11 cellular contexts compared by ENCODE assay signal in genomic region chr11:57432714-57433163, GRCh38. TPM values are rescaled to one million over a fixed set of nuclear protein-coding genes. Genes with fewer than 3 reads are reported as not detected.
DNase-seq lines count a peak whose midpoint lies in the region; ATAC-seq and TF ChIP-seq lines count a peak whose summit lies in the region.
"Had no signal": no experiment of that assay in that cellular context is flagged by ENCODE, and none has a peak within 500 bp of the region (broad histone marks: within the 10 kb centered on the region; RNA-seq: fewer than 3 reads in every experiment).

No MANE protein-coding gene starts in this region.

- peaks cover 16% of the 10 kb centered on the region for H3K4me1 ChIP-seq in OCI-LY3 (ENCODE audit: low read length)
- H3K4me1 ChIP-seq in stomach = peaks cover 10 to 44% (median 24%) of the 10 kb centered on the region in 4 donors

- H3K36me3 ChIP-seq in OCI-LY3 (replicated peaks; ENCODE audit: low read depth, low read length) (no peaks in the 10 kb centered on the region), stomach (no peaks in the 10 kb centered on the region)

- H3K4me3 ChIP-seq in OCI-LY3 (ENCODE audit: low read length) (no peak overlapping the region), stomach (no peak overlapping the region)

- no peak overlapping the region for H3K4me2 ChIP-seq in OCI-LY3 (ENCODE audit: low read length)

- H2AFZ ChIP-seq in OCI-LY3 (ENCODE audit: low read depth, low read length) = 0 out of 2 replicates have a peak overlapping the region, but pooled peaks have one; percentile 32

- WGBS in stomach, 5 donors = 68 to 89% (median 81%) methylated on average over 6 to 7 of the region's 7 CpGs

- H3K27ac ChIP-seq in OCI-LY3 (ENCODE audit: low read length) = no peak overlapping the region
- peak overlapping the region in 4 of 5 donors; percentile 4 to 65 (median 34) for H3K27ac ChIP-seq in stomach
- H3K27ac ChIP-seq: C4-2B had no signal

- peaks cover 3% of the 10 kb centered on the region; the same call in 1 of the 2 replicates for H3K27me3 ChIP-seq in OCI-LY3 (ENCODE audit: low read depth, low read length)
- no peaks in the 10 kb centered on the region for H3K27me3 ChIP-seq in stomach

- no peak for TF ChIP-seq POLR2A in stomach (IDR thresholded peaks at IDR 0.05)

- no peaks in the 10 kb centered on the region for H3K9me3 ChIP-seq in OCI-LY3 (ENCODE audit: insufficient read depth, low read length)
- no peaks in the 10 kb centered on the region for H3K9me3 ChIP-seq in stomach

- ATAC-seq in GM19455 (IDR thresholded peaks at IDR 0.05; ENCODE audit: unreplicated experiment) = no peak

- TF ChIP-seq CTCF in OCI-LY3 (IDR thresholded peaks at IDR 0.05; ENCODE audit: low read depth, low read length) (no peak), stomach (IDR thresholded peaks at IDR 0.05) (no peak)

- no peak overlapping the region for H3K9ac ChIP-seq in OCI-LY3 (ENCODE audit: low read length)

- TF ChIP-seq EP300 in stomach (IDR thresholded peaks at IDR 0.05) = no peak

- peak; percentile 63 for DNase-seq in activated CD8-positive, alpha-beta memory T cell treated with anti-CD3 and anti-CD28 coated beads, Interleukin-2, amount 50 U/mL, for 48 hours
- DNase-seq in activated CD8-positive, alpha-beta memory T cell treated with anti-CD3 and anti-CD28 coated beads, Interleukin-2, amount 50 U/mL, for 4 hours = no peak
- DNase-seq in dermis blood vessel endothelial cell (peak; percentile 10), stomach (no peak), NCI-H1417 treated with DMSO at 0.1 percent for 48 hours (lab: John Stamatoyannopoulos, UW) (no peak)
- no peak for DNase-seq in activated CD4-positive, alpha-beta T cell treated with anti-CD3 and anti-CD28 coated beads, Interleukin-2, amount 50 U/mL, for 4 hours
- DNase-seq: SHP77 had no signal

- H4K20me1 ChIP-seq in OCI-LY3 (ENCODE audit: insufficient read depth, low read length) = no peaks in the 10 kb centered on the region

- intact Hi-C loops in stomach (cut with DNase I; ENCODE audit: low total_unique reads) = no loop called here

- no peaks in the 10 kb centered on the region for H3K79me2 ChIP-seq in OCI-LY3 (ENCODE audit: low read length)

RNA-seq across cellular contexts. Expression of gene SLC43A3, which starts 5.8 kb away (rescaled TPM):
- total RNA-seq in dermis blood vessel endothelial cell = 57.7 and 101 TPM in 2 replicates
- 10 to 100 TPM in 3 of 5 donors, 1 to 10 TPM in 2; 1.2 to 81.7 (median 10.5) TPM for total RNA-seq in stomach
- polyA plus RNA-seq in stomach = 10 to 100 TPM; 10.2 to 22.8 (median 15.0) TPM

RNA-seq across cellular contexts. Expression of gene RTN4RL2, which starts 27.6 kb away (rescaled TPM):
- total RNA-seq in dermis blood vessel endothelial cell (0.14 and 0.51 TPM in 2 replicates), stomach (1 to 10 TPM in 2 of 5 donors, not detected in 3; 3.9 to 8.1 TPM)
- under 1 TPM; 0.75 to 0.78 (median 0.76) TPM for polyA plus RNA-seq in stomach

RNA-seq across cellular contexts. Expression of gene PRG2, which starts 42.3 kb away (rescaled TPM):
- total RNA-seq in dermis blood vessel endothelial cell (0.19 TPM in 1 of 2 replicates, not detected in the other), stomach (under 1 TPM in 1 of 5 donors, not detected in 4; 0.73 TPM)
- under 1 TPM in 1 of 3 donors, not detected in 2; 0.25 TPM for polyA plus RNA-seq in stomach

RNA-seq across cellular contexts. Expression of gene PRG3, which starts 51.8 kb away (rescaled TPM):
- total RNA-seq in dermis blood vessel endothelial cell (not detected in 2 replicates), stomach (not detected)
- not detected for polyA plus RNA-seq in stomach
- total RNA-seq: ureter had no signal

Comparison
In these comparisons a context has a peak if more than half of its experiments do, and no peak if none do; other contexts are left out.
1. DNase-seq: peak in activated CD8-positive, alpha-beta memory T cell treated with anti-CD3 and anti-CD28 coated beads, Interleukin-2, amount 50 U/mL, for 48 hours (single experiment) and dermis blood vessel endothelial cell (single experiment); none in activated CD8-positive, alpha-beta memory T cell treated with anti-CD3 and anti-CD28 coated beads, Interleukin-2, amount 50 U/mL, for 4 hours (single experiment), stomach (single experiment), activated CD4-positive, alpha-beta T cell treated with anti-CD3 and anti-CD28 coated beads, Interleukin-2, amount 50 U/mL, for 4 hours (0 of 2) and NCI-H1417 treated with DMSO at 0.1 percent for 48 hours (single experiment).